11 cellular contexts compared by ENCODE assay signal in the genomic region with DNA sequence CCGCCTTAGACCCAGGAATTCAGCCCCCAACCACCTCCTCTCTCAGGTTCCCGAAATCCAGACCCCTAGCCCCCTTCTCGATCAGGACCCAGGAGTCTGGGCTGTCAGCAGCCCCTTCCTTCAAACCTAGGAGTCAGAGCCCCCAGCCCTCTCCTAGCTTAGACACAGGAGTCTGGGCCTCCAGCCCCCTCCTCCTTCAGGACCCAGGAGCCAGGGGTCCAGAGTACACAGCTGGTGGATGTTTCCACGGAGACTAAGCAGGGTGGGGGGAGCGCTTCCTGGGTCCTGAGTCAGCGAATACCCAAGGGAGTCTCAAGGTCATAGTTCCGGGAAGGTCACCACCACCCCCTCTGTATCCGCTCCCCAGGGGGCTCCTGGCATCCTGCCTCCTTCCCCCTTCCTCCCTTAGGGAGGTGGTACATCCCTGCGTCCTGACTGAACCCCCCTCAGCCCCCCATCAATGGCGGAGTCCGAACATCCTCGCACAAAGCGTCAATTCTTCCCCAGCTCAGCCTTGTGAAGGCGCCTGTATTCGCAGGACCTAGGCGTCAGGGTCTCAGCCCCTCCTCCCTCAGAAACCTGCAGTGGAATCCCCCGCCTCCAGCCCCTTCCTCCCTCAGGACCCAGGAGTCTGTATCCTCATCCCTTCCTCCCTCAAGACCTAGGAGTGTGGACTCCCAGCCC. TPM values are rescaled to one million over a fixed set of nuclear protein-coding genes. Genes with fewer than 3 reads are reported as not detected.
DNase-seq lines count a peak whose midpoint lies in the region; ATAC-seq and TF ChIP-seq lines count a peak whose summit lies in the region.
"Had no signal": no experiment of that assay in that cellular context is flagged by ENCODE, and none has a peak within 500 bp of the region (broad histone marks: within the 10 kb centered on the region; RNA-seq: fewer than 3 reads in every experiment).

No MANE protein-coding gene starts in this region.

- intact Hi-C loops in sciatic nerve (cut with DNase I) = no loop called here

- H3K27ac Mint-ChIP-seq in HFFc6 = peak overlapping the region; percentile 38; the same call in 1 of the 2 replicates

- DNase-seq in HFFc6 = no peak
- DNase-seq in brain microvascular endothelial cell = peak; percentile 3
- peak; percentile 77 for DNase-seq in sciatic nerve (ENCODE audit: low spot score)
- no peak for DNase-seq in stimulated activated CD8-positive, alpha-beta memory T cell treated with anti-CD3 and anti-CD28 coated beads, Interleukin-4, amount 100 ng/mL, for 48 hours
- no peak for DNase-seq in SIG-M5 (lab: John Stamatoyannopoulos, UW)
- DNase-seq: NCI-H1092, SHP77 had no signal

- H3K36me3 ChIP-seq in brain microvascular endothelial cell (replicated peaks) = no peaks in the 10 kb centered on the region

- TF ChIP-seq CTCF in HFFc6 (IDR thresholded peaks at IDR 0.05) (no peak), brain microvascular endothelial cell (IDR thresholded peaks at IDR 0.05; ENCODE audit: low read depth, low read length, missing control alignments) (no peak)

- H3K27me3 ChIP-seq in brain microvascular endothelial cell (replicated peaks) = peaks cover 7% of the 10 kb centered on the region

- H3K4me3 Mint-ChIP-seq in HFFc6 = peak overlapping the region; percentile 53; the same call in 1 of the 2 replicates

- H3K27me3 Mint-ChIP-seq in HFFc6 (ENCODE audit: insufficient read depth) = peaks cover 28% of the 10 kb centered on the region

- no peak overlapping the region for H3K27ac ChIP-seq in brain microvascular endothelial cell

- H3K9me3 ChIP-seq in iPS-18c (ENCODE audit: control insufficient read depth, insufficient read depth, low read length) = no peaks in the 10 kb centered on the region

- H3K4me1 Mint-ChIP-seq in HFFc6 (ENCODE audit: low read depth) = peaks cover 8% of the 10 kb centered on the region; the same call in 1 of the 2 replicates

- no peaks in the 10 kb centered on the region for H3K9me3 Mint-ChIP-seq in HFFc6

- H3K36me3 Mint-ChIP-seq in HFFc6 (ENCODE audit: low read depth) = no peaks in the 10 kb centered on the region

- peak; percentile 49 for ATAC-seq in sciatic nerve
- ATAC-seq in HG03175 (IDR thresholded peaks at IDR 0.05; ENCODE audit: unreplicated experiment) = no peak
- ATAC-seq in GM21390 (IDR thresholded peaks at IDR 0.05; ENCODE audit: unreplicated experiment) = no peak
- ATAC-seq: left lobe of liver had no signal

- in situ Hi-C loops in brain microvascular endothelial cell (cut with HindIII; ENCODE audit: low pct_ligation_motif_present, low sequenced_read_pairs) = no loop called here

- H3K4me3 ChIP-seq in brain microvascular endothelial cell (ENCODE audit: low read depth, low read length) (peak overlapping the region; percentile 35), iPS-18c (ENCODE audit: insufficient read depth, low read depth, low read length) (peak overlapping the region; percentile 54)

RNA-seq across cellular contexts. Expression of a gene that starts 4.6 kb away (rescaled TPM):
- 1 to 10 TPM in 2 of 6 experiments, under 1 TPM in 4; 0.43 to 1.3 (median 0.82) TPM for total RNA-seq in HFFc6 (2021; fragmentation: NEBNext Ultra II Directional; extraction: Animal tissue kit (Norgen Biotek cat#: 25700))
- 175 TPM for total RNA-seq in sciatic nerve

RNA-seq across cellular contexts. Expression of a gene that starts 15.6 kb away (rescaled TPM):
- 10 to 100 TPM; 32.2 to 42.2 (median 37.3) TPM for total RNA-seq in HFFc6 (2021; fragmentation: NEBNext Ultra II Directional; extraction: Animal tissue kit (Norgen Biotek cat#: 25700))
- total RNA-seq in sciatic nerve = 39.1 TPM

RNA-seq across cellular contexts. Expression of a gene that starts 23.1 kb away (rescaled TPM):
- under 1 TPM in 5 of 6 experiments, not detected in 1; 0.11 to 0.31 (median 0.21) TPM for total RNA-seq in HFFc6 (2021; fragmentation: NEBNext Ultra II Directional; extraction: Animal tissue kit (Norgen Biotek cat#: 25700))
- total RNA-seq in sciatic nerve = 0.58 TPM

RNA-seq across cellular contexts. Expression of a gene that starts 35.0 kb away (rescaled TPM):
- 100 to 1,000 TPM; 123 to 163 (median 152) TPM for total RNA-seq in HFFc6 (2021; fragmentation: NEBNext Ultra II Directional; extraction: Animal tissue kit (Norgen Biotek cat#: 25700))
- total RNA-seq in sciatic nerve = 36.9 TPM

RNA-seq across cellular contexts. Expression of a gene that starts 38.6 kb away (rescaled TPM):
- total RNA-seq in HFFc6 (2021; fragmentation: NEBNext Ultra II Directional; extraction: Animal tissue kit (Norgen Biotek cat#: 25700)) = 10 to 100 TPM; 18.1 to 20.8 (median 20.0) TPM
- total RNA-seq in sciatic nerve = 14.3 TPM

Comparison
In these comparisons a context has a peak if more than half of its experiments do, and no peak if none do; other contexts are left out.
1. DNase-seq: peak in brain microvascular endothelial cell (single experiment) and sciatic nerve (single experiment); none in HFFc6 (single experiment), stimulated activated CD8-positive, alpha-beta memory T cell treated with anti-CD3 and anti-CD28 coated beads, Interleukin-4, amount 100 ng/mL, for 48 hours (single experiment) and SIG-M5 (single experiment).
2. RNA of a gene that starts 4.6 kb away (total RNA-seq): 175 TPM in sciatic nerve (single experiment); 0.43 to 1.3 TPM in HFFc6; every median in the first group is over 10 times any median in the second.